ENCODE assay signal across 8 cellular contexts in genomic region chr16:3400779-3401688, GRCh38. TPM values are rescaled to one million over a fixed set of nuclear protein-coding genes. Genes with fewer than 3 reads are reported as not detected.
A peak's percentile ranks its signal among the peaks of the same experiment; 100 is the strongest.
DNase-seq lines count a peak whose midpoint lies in the region; ATAC-seq and TF ChIP-seq lines count a peak whose summit lies in the region.

Gene ZNF174 (plus strand): TSS chr16:3401215. CDS start chr16:3402005, 790 bp downstream.
Gene ZSCAN32 (minus strand): TSS chr16:3401004. CDS start chr16:3397557, 3,447 bp downstream.

- H3K4me3 Mint-ChIP-seq in activated T-helper 17 cell treated with anti-CD3 and anti-CD28 coated beads, Interleukin-2, amount 50 U/mL, for 72 hours, result peak within 1 kb of the TSS; percentile 93
- H3K4me3 Mint-ChIP-seq in natural killer cell treated with Interleukin-12 subunit alpha and Interleukin-12 subunit beta and Interleukin-15 and Interleukin-18, amount 100 ng/mL, for 72 hours, result peak within 1 kb of the TSS; percentile 92

- H3K9me3 Mint-ChIP-seq in activated T-helper 17 cell treated with anti-CD3 and anti-CD28 coated beads, Interleukin-2, amount 50 U/mL, for 72 hours, result peaks cover 11% of the 10 kb centered on the region
- H3K9me3 Mint-ChIP-seq in natural killer cell treated with Interleukin-12 subunit alpha and Interleukin-12 subunit beta and Interleukin-15 and Interleukin-18, amount 100 ng/mL, for 72 hours, result peaks cover 11% of the 10 kb centered on the region

- peak; percentile 99 for DNase-seq in EL
- peak; percentile 92 for DNase-seq in GOT3 (lab: John Stamatoyannopoulos, UW)
- peak; percentile 98 for DNase-seq in LNCaP clone FGC (ENCODE audit: low read depth)
- DNase-seq in RWPE1 (ENCODE audit: low spot score), result peak; percentile 100
- peak; percentile 99 for DNase-seq in fibroblast of peridontal ligament (ENCODE audit: extremely low read depth)
- DNase-seq in natural killer cell treated with Interleukin-12 subunit alpha and Interleukin-12 subunit beta and Interleukin-15 and Interleukin-18, amount 100 ng/mL, for 72 hours (ENCODE audit: low spot score), result peak; percentile 99
- peak; percentile 98 for DNase-seq in stimulated activated naive CD8-positive, alpha-beta T cell treated with anti-CD3 and anti-CD28 coated beads, Interleukin-15, Interleukin-2, amounts not matched to agents 100 U/mL and 50 U/mL, for 24 hours

- peak within 1 kb of the TSS; percentile 85 for H3K27ac Mint-ChIP-seq in activated T-helper 17 cell treated with anti-CD3 and anti-CD28 coated beads, Interleukin-2, amount 50 U/mL, for 72 hours
- H3K27ac Mint-ChIP-seq in natural killer cell treated with Interleukin-12 subunit alpha and Interleukin-12 subunit beta and Interleukin-15 and Interleukin-18, amount 100 ng/mL, for 72 hours, result peak within 1 kb of the TSS; percentile 79 to 85

- peak within 1 kb of the TSS; percentile 77 for H3K4me3 ChIP-seq in LNCaP clone FGC (ENCODE audit: low read depth, low read length)

- POLR2A ChIA-PET in RWPE1 (lab: Yijun Ruan, JAX; ENCODE audit: low non-redundant PET), result interaction anchor here (1.2 to 1.6 kb wide), 3 partner anchors 36 to 137 kb away, joined by 3 to 5 read pairs (median 5); partner anchors contain the start of gene ZNF263

- H3K36me3 Mint-ChIP-seq in activated T-helper 17 cell treated with anti-CD3 and anti-CD28 coated beads, Interleukin-2, amount 50 U/mL, for 72 hours (ENCODE audit: low read depth), result peaks cover 50% of the 10 kb centered on the region
- H3K36me3 Mint-ChIP-seq in natural killer cell treated with Interleukin-12 subunit alpha and Interleukin-12 subunit beta and Interleukin-15 and Interleukin-18, amount 100 ng/mL, for 72 hours, result peaks cover 41% of the 10 kb centered on the region

- TF ChIP-seq CTCF in LNCaP clone FGC (IDR thresholded peaks at IDR 0.05; ENCODE audit: control insufficient read depth, extremely low read depth, insufficient read depth) (no peak), RWPE1 (conservative IDR thresholded peaks at IDR 0.05; ENCODE audit: low read depth) (no peak)

- peaks cover 25% of the 10 kb centered on the region for H3K4me1 Mint-ChIP-seq in activated T-helper 17 cell treated with anti-CD3 and anti-CD28 coated beads, Interleukin-2, amount 50 U/mL, for 72 hours
- peaks cover 32 to 45% of the 10 kb centered on the region in 2 donors for H3K4me1 Mint-ChIP-seq in natural killer cell treated with Interleukin-12 subunit alpha and Interleukin-12 subunit beta and Interleukin-15 and Interleukin-18, amount 100 ng/mL, for 72 hours (ENCODE audit: low read depth in 2 of 2)

- H3K27ac ChIP-seq in RWPE1, result peak within 1 kb of the TSS; percentile 89

- CTCF ChIA-PET in RWPE1 (lab: Yijun Ruan, JAX), result interaction anchor here (0.6 to 1.3 kb wide), 2 partner anchors 36 to 289 kb away, joined by 3 to 4 read pairs; no protein-coding TSS in a partner anchor

- no peaks in the 10 kb centered on the region for H3K27me3 Mint-ChIP-seq in activated T-helper 17 cell treated with anti-CD3 and anti-CD28 coated beads, Interleukin-2, amount 50 U/mL, for 72 hours
- H3K27me3 Mint-ChIP-seq in natural killer cell treated with Interleukin-12 subunit alpha and Interleukin-12 subunit beta and Interleukin-15 and Interleukin-18, amount 100 ng/mL, for 72 hours, result no peaks in the 10 kb centered on the region

- ATAC-seq in activated T-helper 17 cell treated with anti-CD3 and anti-CD28 coated beads, Interleukin-2, amount 50 U/mL, for 72 hours (replicated peaks), result peak; percentile 99
- ATAC-seq in natural killer cell treated with Interleukin-12 subunit alpha and Interleukin-12 subunit beta and Interleukin-15 and Interleukin-18, amount 100 ng/mL, for 72 hours, result peak; percentile 99
- ATAC-seq in stimulated activated naive CD8-positive, alpha-beta T cell treated with anti-CD3 and anti-CD28 coated beads, Interleukin-15, Interleukin-2, amounts not matched to agents 100 U/mL and 50 U/mL, for 24 hours, result peak; percentile 99

RNA-seq across cellular contexts. Expression of gene ZNF174, which starts in this region (rescaled TPM):
- 1 to 10 TPM; 5.8 to 8.4 TPM for total RNA-seq in activated T-helper 17 cell treated with anti-CD3 and anti-CD28 coated beads, Interleukin-2, amount 50 U/mL, for 72 hours
- 10 to 100 TPM in 1 of 2 donors, 1 to 10 TPM in 1; 9.2 to 10.2 TPM for total RNA-seq in natural killer cell treated with Interleukin-12 subunit alpha and Interleukin-12 subunit beta and Interleukin-15 and Interleukin-18, amount 100 ng/mL, for 72 hours

RNA-seq across cellular contexts. Expression of gene ZSCAN32, which starts in this region (rescaled TPM):
- total RNA-seq in activated T-helper 17 cell treated with anti-CD3 and anti-CD28 coated beads, Interleukin-2, amount 50 U/mL, for 72 hours, result 10 to 100 TPM in 1 of 2 donors, 1 to 10 TPM in 1; 8.4 to 10.5 TPM
- total RNA-seq in natural killer cell treated with Interleukin-12 subunit alpha and Interleukin-12 subunit beta and Interleukin-15 and Interleukin-18, amount 100 ng/mL, for 72 hours, result 10 to 100 TPM; 12.6 to 16.9 TPM

Comparison
In these comparisons a context has a peak if more than half of its experiments do, and no peak if none do; other contexts are left out.
1. Peak in every context shown above with its lines: DNase-seq, ATAC-seq, H3K4me3 ChIP-seq and H3K27ac ChIP-seq.